In the genomic region with DNA sequence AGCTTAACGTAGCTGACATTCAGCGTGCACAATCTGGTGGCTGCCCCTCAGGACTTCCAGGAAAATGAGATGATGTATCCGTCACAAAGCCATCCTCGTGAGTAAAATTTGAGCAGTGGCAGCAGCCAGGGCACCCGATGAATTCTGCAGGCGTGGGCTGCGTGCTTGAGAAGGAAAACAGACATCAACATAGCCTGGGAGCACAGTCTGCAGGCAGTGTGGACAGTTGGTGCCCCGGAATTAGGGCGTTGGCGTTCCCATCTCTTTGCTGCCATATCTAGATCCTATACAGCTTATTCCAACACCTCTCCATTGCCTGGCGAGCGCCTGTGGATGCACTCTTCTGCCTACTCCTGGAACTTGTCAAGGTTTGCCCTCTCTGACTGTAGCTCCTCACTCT, we compare ENCODE assay signal across 30 cellular contexts.
"Had no signal": no experiment of that assay in that cellular context is flagged by ENCODE, and none has a peak within 500 bp of the region (broad histone marks: within the 10 kb centered on the region; RNA-seq: fewer than 3 reads in every experiment).

No MANE protein-coding gene starts in this region.

- H3K9me3 ChIP-seq: esophagus muscularis mucosa, gastrocnemius medialis, heart right ventricle had no signal

- H3K27ac ChIP-seq: esophagus muscularis mucosa, foreskin keratinocyte, gastrocnemius medialis, heart right ventricle, WERI-Rb-1 had no signal

- H3K27me3 ChIP-seq: foreskin keratinocyte had no signal

- H3K4me1 ChIP-seq: foreskin keratinocyte had no signal

- H3K4me3 ChIP-seq: esophagus muscularis mucosa, gastrocnemius medialis, heart right ventricle had no signal

- H3K27ac Mint-ChIP-seq: activated B cell treated with CpG ODN at 0.5 μM for 24 hours; activated CD8-positive, alpha-beta T cell treated with anti-CD3 and anti-CD28 coated beads for 36 hours; activated naive CD8-positive, alpha-beta T cell treated with anti-CD3 and anti-CD28 coated beads, Interleukin-2, amount 10 ng/mL, durations not matched to agents 7 days and 5 days; activated T-helper 1 cell treated with anti-CD3 and anti-CD28 coated beads, Interleukin-12 subunit alpha, Interleukin-12 subunit beta, Interleukin-2, Interleukin-4 antibody, amounts not matched to agents 30 ng/mL and 10 ng/mL and 1 ng/mL, durations not matched to agents 14 hours and 24 hours and 36 hours; activated T-helper 2 cell treated with anti-CD3 and anti-CD28 coated beads, Interferon-gamma antibody, Interleukin-2, Interleukin-4, amounts not matched to agents 10 μg/mL and 5 μg/mL and 100 μg/mL, durations not matched to agents 14 hours and 24 hours and 36 hours; effector memory CD8-positive, alpha-beta T cell; T-helper 17 cell; T-helper 2 cell treated with Interferon-gamma antibody and Interleukin-4, amounts not matched to agents 5 μg/mL and 100 μg/mL, for 36 hours had no signal

- H3K4me1 Mint-ChIP-seq: activated B cell treated with CpG ODN at 0.5 μM for 24 hours; activated naive CD4-positive, alpha-beta T cell treated with anti-CD3 and anti-CD28 coated beads, Interleukin-2, amount 10 ng/mL, durations not matched to agents 7 days and 5 days; activated naive CD8-positive, alpha-beta T cell treated with anti-CD3 and anti-CD28 coated beads, Interleukin-2, amount 10 ng/mL, durations not matched to agents 7 days and 5 days; T-helper 17 cell had no signal

- H3K9me3 Mint-ChIP-seq: activated B cell treated with CpG ODN at 0.5 μM for 24 hours; activated CD8-positive, alpha-beta T cell treated with anti-CD3 and anti-CD28 coated beads for 36 hours; activated naive CD4-positive, alpha-beta T cell treated with anti-CD3 and anti-CD28 coated beads, Interleukin-2, amount 10 ng/mL, durations not matched to agents 7 days and 5 days; activated naive CD4-positive, alpha-beta T cell treated with anti-CD3 and anti-CD28 coated beads, Interleukin-2, amount 50 U/mL, for 72 hours; activated naive CD8-positive, alpha-beta T cell treated with anti-CD3 and anti-CD28 coated beads, Interleukin-2, amount 10 ng/mL, durations not matched to agents 7 days and 5 days; activated T-helper 1 cell treated with anti-CD3 and anti-CD28 coated beads, Interleukin-12 subunit alpha, Interleukin-12 subunit beta, Interleukin-2, Interleukin-4 antibody, amounts not matched to agents 30 ng/mL and 10 ng/mL and 1 ng/mL, durations not matched to agents 14 hours and 24 hours and 36 hours; activated T-helper 2 cell treated with anti-CD3 and anti-CD28 coated beads, Interferon-gamma antibody, Interleukin-2, Interleukin-4, amounts not matched to agents 10 μg/mL and 5 μg/mL and 100 μg/mL, durations not matched to agents 14 hours and 24 hours and 36 hours; effector memory CD8-positive, alpha-beta T cell; T-helper 2 cell treated with Interferon-gamma antibody and Interleukin-4, amounts not matched to agents 5 μg/mL and 100 μg/mL, for 36 hours had no signal

- H3K36me3 ChIP-seq: esophagus muscularis mucosa, gastrocnemius medialis, heart right ventricle, WERI-Rb-1 had no signal

- DNase-seq: activated B cell treated with CpG ODN at 0.5 μM for 24 hours; activated CD4-positive, alpha-beta T cell treated with anti-CD3 and anti-CD28 coated beads for 48 hours; activated CD4-positive, alpha-beta T cell treated with anti-CD3 and anti-CD28 coated beads, Interleukin-2, amount 50 U/mL, for 1 hour; activated CD4-positive, alpha-beta T cell treated with anti-CD3 and anti-CD28 coated beads, Interleukin-2, amount 50 U/mL, for 48 hours; activated CD8-positive, alpha-beta memory T cell treated with anti-CD3 and anti-CD28 coated beads for 24 hours; activated CD8-positive, alpha-beta T cell treated with anti-CD3 and anti-CD28 coated beads for 36 hours; activated effector memory CD4-positive, alpha-beta T cell treated with anti-CD3 and anti-CD28 coated beads, Interleukin-2, amount 50 U/mL, for 16 hours; activated naive CD4-positive, alpha-beta T cell; activated naive CD4-positive, alpha-beta T cell treated with anti-CD3 and anti-CD28 coated beads, Interleukin-2, amount 10 ng/mL, durations not matched to agents 7 days and 5 days; activated naive CD8-positive, alpha-beta T cell treated with anti-CD3 and anti-CD28 coated beads, Interleukin-2, amount 10 ng/mL, durations not matched to agents 7 days and 5 days; activated T-cell treated with anti-CD3 and anti-CD28 coated beads, Interleukin-2, amount 50 U/mL, for 48 hours; caudate nucleus; cortex of kidney; dermis blood vessel endothelial cell; effector CD4-positive, alpha-beta T cell; effector memory CD8-positive, alpha-beta T cell; erythroblast; foreskin keratinocyte; gastrocnemius medialis; heart right ventricle; T-helper 1 cell; T-helper 17 cell; T1000; WERI-Rb-1 had no signal

- H3K36me3 Mint-ChIP-seq: activated naive CD4-positive, alpha-beta T cell treated with anti-CD3 and anti-CD28 coated beads, Interleukin-2, amount 10 ng/mL, durations not matched to agents 7 days and 5 days; activated naive CD4-positive, alpha-beta T cell treated with anti-CD3 and anti-CD28 coated beads, Interleukin-2, amount 50 U/mL, for 72 hours; activated naive CD8-positive, alpha-beta T cell treated with anti-CD3 and anti-CD28 coated beads, Interleukin-2, amount 10 ng/mL, durations not matched to agents 7 days and 5 days had no signal

- ATAC-seq: activated CD4-positive, CD25-positive, alpha-beta regulatory T cell treated with anti-CD3 and anti-CD28 coated beads, Interleukin-2, amount 50 U/mL, for 24 hours; activated CD8-positive, alpha-beta T cell treated with anti-CD3 and anti-CD28 coated beads for 36 hours; activated naive CD4-positive, alpha-beta T cell treated with anti-CD3 and anti-CD28 coated beads, Interleukin-2, amount 50 U/mL, for 72 hours; effector memory CD8-positive, alpha-beta T cell; foreskin keratinocyte; gastrocnemius medialis; heart right ventricle; T-helper 17 cell had no signal

- H3K27me3 Mint-ChIP-seq: activated B cell treated with CpG ODN at 0.5 μM for 24 hours; activated CD8-positive, alpha-beta T cell treated with anti-CD3 and anti-CD28 coated beads for 36 hours; activated naive CD4-positive, alpha-beta T cell treated with anti-CD3 and anti-CD28 coated beads, Interleukin-2, amount 10 ng/mL, durations not matched to agents 7 days and 5 days; activated naive CD8-positive, alpha-beta T cell treated with anti-CD3 and anti-CD28 coated beads, Interleukin-2, amount 10 ng/mL, durations not matched to agents 7 days and 5 days had no signal

- H3K4me3 Mint-ChIP-seq: activated B cell treated with CpG ODN at 0.5 μM for 24 hours; activated CD8-positive, alpha-beta T cell treated with anti-CD3 and anti-CD28 coated beads for 36 hours; activated naive CD4-positive, alpha-beta T cell treated with anti-CD3 and anti-CD28 coated beads, Interleukin-2, amount 10 ng/mL, durations not matched to agents 7 days and 5 days; activated naive CD8-positive, alpha-beta T cell treated with anti-CD3 and anti-CD28 coated beads, Interleukin-2, amount 10 ng/mL, durations not matched to agents 7 days and 5 days; activated T-helper 1 cell treated with anti-CD3 and anti-CD28 coated beads, Interleukin-12 subunit alpha, Interleukin-12 subunit beta, Interleukin-2, Interleukin-4 antibody, amounts not matched to agents 30 ng/mL and 10 ng/mL and 1 ng/mL, durations not matched to agents 14 hours and 24 hours and 36 hours; effector memory CD8-positive, alpha-beta T cell; T-helper 17 cell; T-helper 2 cell treated with Interferon-gamma antibody and Interleukin-4, amounts not matched to agents 5 μg/mL and 100 μg/mL, for 36 hours had no signal
